15 cellular contexts compared by ENCODE assay signal in the genomic region with DNA sequence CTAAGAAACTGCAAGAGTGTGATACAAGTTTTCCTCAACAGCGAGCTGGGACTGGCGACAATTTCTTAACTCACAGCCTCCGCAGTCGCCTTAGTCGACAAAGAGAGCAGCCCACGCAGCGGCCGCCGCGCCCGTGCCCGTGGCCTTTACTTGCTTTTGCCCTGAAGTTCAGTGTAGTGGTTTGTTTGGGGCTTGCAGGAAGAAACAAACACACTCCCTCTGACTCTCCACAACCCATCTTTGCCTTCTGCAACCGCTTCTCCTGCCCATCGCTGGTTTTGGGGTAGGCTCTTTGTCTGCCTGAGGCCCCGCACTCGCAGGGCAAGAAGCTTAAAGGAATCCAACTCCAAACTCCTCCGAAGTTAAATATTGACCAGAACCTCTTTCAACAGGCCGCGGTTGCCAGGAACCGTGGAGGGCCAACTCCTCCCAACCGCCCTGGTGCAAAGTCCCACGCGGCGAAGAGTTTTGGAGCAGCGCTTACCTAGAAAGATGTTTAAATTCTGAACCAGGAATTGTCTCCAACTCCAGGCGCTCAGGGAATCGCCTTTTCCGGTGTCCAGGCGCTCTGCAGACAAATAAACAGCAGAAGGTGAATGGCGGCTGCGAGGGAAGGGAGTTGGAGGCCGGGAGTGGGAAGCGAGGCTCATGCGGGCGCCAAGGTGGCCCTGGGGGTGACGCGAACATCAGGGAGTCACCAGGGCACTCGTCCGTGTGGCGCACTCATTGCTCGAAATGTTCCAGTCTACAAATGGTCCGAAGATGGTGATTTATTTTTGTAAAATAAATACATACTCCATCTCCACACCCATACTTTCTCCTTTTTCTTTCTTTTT. TPM values are rescaled to one million over a fixed set of nuclear protein-coding genes. Genes with fewer than 3 reads are reported as not detected.
DNase-seq lines count a peak whose midpoint lies in the region; ATAC-seq and TF ChIP-seq lines count a peak whose summit lies in the region.
"Had no signal": no experiment of that assay in that cellular context is flagged by ENCODE, and none has a peak within 500 bp of the region (broad histone marks: within the 10 kb centered on the region; RNA-seq: fewer than 3 reads in every experiment).

No MANE protein-coding gene starts in this region.

- H3K4me3 Mint-ChIP-seq in activated T-helper 1 cell treated with anti-CD3 and anti-CD28 coated beads, Interleukin-12 subunit alpha, Interleukin-12 subunit beta, Interleukin-2, Interleukin-4 antibody, amounts not matched to agents 30 ng/mL and 10 ng/mL and 1 ng/mL, durations not matched to agents 14 hours and 24 hours and 36 hours, result no peak overlapping the region

- no peak for TF ChIP-seq CTCF in astrocyte of the spinal cord (IDR thresholded peaks at IDR 0.05; ENCODE audit: low read depth, low read length)
- TF ChIP-seq CTCF in kidney epithelial cell (IDR thresholded peaks at IDR 0.05; ENCODE audit: insufficient read depth, low read length, poor library complexity, severe bottlenecking), result no peak

- H3K27me3 Mint-ChIP-seq in activated T-helper 1 cell treated with anti-CD3 and anti-CD28 coated beads, Interleukin-12 subunit alpha, Interleukin-12 subunit beta, Interleukin-2, Interleukin-4 antibody, amounts not matched to agents 30 ng/mL and 10 ng/mL and 1 ng/mL, durations not matched to agents 14 hours and 24 hours and 36 hours (ENCODE audit: insufficient read depth), result peaks cover 24% of the 10 kb centered on the region

- no peaks in the 10 kb centered on the region for H3K4me1 Mint-ChIP-seq in activated T-helper 1 cell treated with anti-CD3 and anti-CD28 coated beads, Interleukin-12 subunit alpha, Interleukin-12 subunit beta, Interleukin-2, Interleukin-4 antibody, amounts not matched to agents 30 ng/mL and 10 ng/mL and 1 ng/mL, durations not matched to agents 14 hours and 24 hours and 36 hours (ENCODE audit: low read depth)

- no peak overlapping the region for H3K9ac ChIP-seq in rectal smooth muscle tissue (ENCODE audit: low read length)
- H3K9ac ChIP-seq: BLaER1 had no signal

- intact Hi-C loops in activated T-helper 1 cell treated with anti-CD3 and anti-CD28 coated beads, Interleukin-12 subunit alpha, Interleukin-12 subunit beta, Interleukin-2, Interleukin-4 antibody, amounts not matched to agents 30 ng/mL and 10 ng/mL and 1 ng/mL, durations not matched to agents 14 hours and 24 hours and 36 hours (cut with micrococcal nuclease), result no loop called here

- no peaks in the 10 kb centered on the region for H3K36me3 Mint-ChIP-seq in activated T-helper 1 cell treated with anti-CD3 and anti-CD28 coated beads, Interleukin-12 subunit alpha, Interleukin-12 subunit beta, Interleukin-2, Interleukin-4 antibody, amounts not matched to agents 30 ng/mL and 10 ng/mL and 1 ng/mL, durations not matched to agents 14 hours and 24 hours and 36 hours (ENCODE audit: low read depth)

- no peak overlapping the region for H3K27ac Mint-ChIP-seq in activated T-helper 1 cell treated with anti-CD3 and anti-CD28 coated beads, Interleukin-12 subunit alpha, Interleukin-12 subunit beta, Interleukin-2, Interleukin-4 antibody, amounts not matched to agents 30 ng/mL and 10 ng/mL and 1 ng/mL, durations not matched to agents 14 hours and 24 hours and 36 hours

- H3K4me1 ChIP-seq in rectal smooth muscle tissue (ENCODE audit: control insufficient read depth, insufficient read depth, low read length), result peaks cover 16% of the 10 kb centered on the region
- H3K4me1 ChIP-seq: BLaER1, uterus had no signal

- H3K36me3 ChIP-seq in kidney epithelial cell (ENCODE audit: control insufficient read depth, insufficient read depth, low read length) (peaks cover 1% of the 10 kb centered on the region), rectal smooth muscle tissue (ENCODE audit: control insufficient read depth, insufficient read depth, low read length) (peaks cover 2% of the 10 kb centered on the region)
- H3K36me3 ChIP-seq: BLaER1, uterus had no signal

- no peak for ATAC-seq in GM21423 (IDR thresholded peaks at IDR 0.05; ENCODE audit: unreplicated experiment)
- ATAC-seq: K562 had no signal

- peak overlapping the region; percentile 64 for H3K4me3 ChIP-seq in astrocyte of the spinal cord (ENCODE audit: low read depth, low read length)
- peak overlapping the region; percentile 59 for H3K4me3 ChIP-seq in kidney epithelial cell (ENCODE audit: low read depth, low read length)
- H3K4me3 ChIP-seq in rectal smooth muscle tissue (ENCODE audit: low read length), result peak overlapping the region; percentile 49
- H3K4me3 ChIP-seq: BLaER1, K562, uterus had no signal

- DNase-seq in ELF-1 (ENCODE audit: low read depth, low spot score), result peak; percentile 64
- DNase-seq in astrocyte of the spinal cord (ENCODE audit: low read depth, low spot score), result no peak
- DNase-seq in kidney epithelial cell (ENCODE audit: low read depth), result no peak
- DNase-seq in stimulated activated CD4-positive, alpha-beta T cell treated with anti-CD3 and anti-CD28 coated beads, Interleukin-2, amount 100 ng/mL, for 24 hours, result no peak
- no peak for DNase-seq in activated T-helper 1 cell treated with anti-CD3 and anti-CD28 coated beads, Interleukin-12 subunit alpha, Interleukin-12 subunit beta, Interleukin-2, Interleukin-4 antibody, amounts not matched to agents 30 ng/mL and 10 ng/mL and 1 ng/mL, durations not matched to agents 14 hours and 24 hours and 36 hours (ENCODE audit: low spot score)
- DNase-seq in NCI-H1092 (lab: John Stamatoyannopoulos, UW), result no peak
- DNase-seq: NCI-H2029 treated with DMSO at 0.1 percent for 48 hours, OCI-M1, T-helper 9 cell, uterus had no signal

- H3K9me3 Mint-ChIP-seq in activated T-helper 1 cell treated with anti-CD3 and anti-CD28 coated beads, Interleukin-12 subunit alpha, Interleukin-12 subunit beta, Interleukin-2, Interleukin-4 antibody, amounts not matched to agents 30 ng/mL and 10 ng/mL and 1 ng/mL, durations not matched to agents 14 hours and 24 hours and 36 hours, result no peaks in the 10 kb centered on the region

- in situ Hi-C loops in astrocyte of the spinal cord (cut with HindIII; ENCODE audit: low sequenced_read_pairs), result loop anchor here (10.0 kb wide), 1 partner anchor 267 kb away; no protein-coding TSS in a partner anchor

- no peak overlapping the region for H3K27ac ChIP-seq in rectal smooth muscle tissue (ENCODE audit: low read depth, low read length)
- H3K27ac ChIP-seq: BLaER1 had no signal

- H3K27me3 ChIP-seq in kidney epithelial cell (ENCODE audit: control insufficient read depth, insufficient read depth, low read length) (no peaks in the 10 kb centered on the region), rectal smooth muscle tissue (ENCODE audit: control insufficient read depth, insufficient read depth, low read length) (no peaks in the 10 kb centered on the region)
- H3K27me3 ChIP-seq: BLaER1, uterus had no signal

RNA-seq across cellular contexts. Expression of a gene that starts 8.3 kb away (rescaled TPM):
- 4.5 and 7.4 TPM in 2 replicates for total RNA-seq in kidney epithelial cell
- not detected in 2 replicates for total RNA-seq in activated T-helper 1 cell treated with anti-CD3 and anti-CD28 coated beads, Interleukin-12 subunit alpha, Interleukin-12 subunit beta, Interleukin-2, Interleukin-4 antibody, amounts not matched to agents 30 ng/mL and 10 ng/mL and 1 ng/mL, durations not matched to agents 14 hours and 24 hours and 36 hours
- total RNA-seq: K562 had no signal

RNA-seq across cellular contexts. Expression of a gene that starts 19.8 kb away (rescaled TPM):
- 0.34 and 1.1 TPM in 2 replicates for total RNA-seq in kidney epithelial cell
- total RNA-seq in activated T-helper 1 cell treated with anti-CD3 and anti-CD28 coated beads, Interleukin-12 subunit alpha, Interleukin-12 subunit beta, Interleukin-2, Interleukin-4 antibody, amounts not matched to agents 30 ng/mL and 10 ng/mL and 1 ng/mL, durations not matched to agents 14 hours and 24 hours and 36 hours, result not detected in 2 replicates
- total RNA-seq: activated CD8-positive, alpha-beta memory T cell treated with anti-CD3 and anti-CD28 coated beads for 36 hours; K562 had no signal

RNA-seq across cellular contexts. Expression of a gene that starts 21.2 kb away (rescaled TPM):
- total RNA-seq in kidney epithelial cell, result 18.8 and 19.1 TPM in 2 replicates
- total RNA-seq in activated T-helper 1 cell treated with anti-CD3 and anti-CD28 coated beads, Interleukin-12 subunit alpha, Interleukin-12 subunit beta, Interleukin-2, Interleukin-4 antibody, amounts not matched to agents 30 ng/mL and 10 ng/mL and 1 ng/mL, durations not matched to agents 14 hours and 24 hours and 36 hours, result not detected in 2 replicates
- total RNA-seq: activated CD8-positive, alpha-beta memory T cell treated with anti-CD3 and anti-CD28 coated beads for 36 hours; K562 had no signal

RNA-seq across cellular contexts. Expression of a gene that starts 25.3 kb away (rescaled TPM):
- 4.8 and 10.5 TPM in 2 replicates for total RNA-seq in kidney epithelial cell
- not detected in 2 replicates for total RNA-seq in activated T-helper 1 cell treated with anti-CD3 and anti-CD28 coated beads, Interleukin-12 subunit alpha, Interleukin-12 subunit beta, Interleukin-2, Interleukin-4 antibody, amounts not matched to agents 30 ng/mL and 10 ng/mL and 1 ng/mL, durations not matched to agents 14 hours and 24 hours and 36 hours
- total RNA-seq: activated CD8-positive, alpha-beta memory T cell treated with anti-CD3 and anti-CD28 coated beads for 36 hours; K562 had no signal

RNA-seq across cellular contexts. Expression of a gene that starts 26.5 kb away (rescaled TPM):
- 2.8 and 4.3 TPM in 2 replicates for total RNA-seq in kidney epithelial cell
- 0.16 and 0.24 TPM in 2 replicates for total RNA-seq in activated T-helper 1 cell treated with anti-CD3 and anti-CD28 coated beads, Interleukin-12 subunit alpha, Interleukin-12 subunit beta, Interleukin-2, Interleukin-4 antibody, amounts not matched to agents 30 ng/mL and 10 ng/mL and 1 ng/mL, durations not matched to agents 14 hours and 24 hours and 36 hours

Comparison
In these comparisons a context has a peak if more than half of its experiments do, and no peak if none do; other contexts are left out.
1. RNA of a gene that starts 21.2 kb away (total RNA-seq): 18.8 to 19.1 TPM in kidney epithelial cell; not detected in activated T-helper 1 cell treated with anti-CD3 and anti-CD28 coated beads, Interleukin-12 subunit alpha, Interleukin-12 subunit beta, Interleukin-2, Interleukin-4 antibody, amounts not matched to agents 30 ng/mL and 10 ng/mL and 1 ng/mL, durations not matched to agents 14 hours and 24 hours and 36 hours; every median in the first group is over 10 times any median in the second.
2. Peak in every context shown above with its lines, with median percentiles within 50 percentile points of each other: H3K4me3 ChIP-seq.